11 cellular contexts compared by ENCODE assay signal in genomic region chr7:74756673-74757072, GRCh38. TPM values are rescaled to one million over a fixed set of nuclear protein-coding genes. Genes with fewer than 3 reads are reported as not detected.
DNase-seq lines count a peak whose midpoint lies in the region; ATAC-seq, FAIRE-seq and TF ChIP-seq lines count a peak whose summit lies in the region.
"Not testable (repeated sequence)": the region's sequence is repeated elsewhere in the genome, so short reads cannot be mapped to it uniquely, and the experiment has no call there.
"Had no signal": no experiment of that assay in that cellular context is flagged by ENCODE, and none has a peak within 500 bp of the region (broad histone marks: within the 10 kb centered on the region; RNA-seq: fewer than 3 reads in every experiment).

No MANE protein-coding gene starts in this region.

- intact Hi-C loops in HCT116 (cut with micrococcal nuclease); K562 (cut with micrococcal nuclease); kidney (cut with DNase I); prostate gland (cut with DNase I): not testable (repeated sequence)

- not testable (repeated sequence) for H2AFZ ChIP-seq in HCT116 (ENCODE audit: low read depth, low read length, poor library complexity, severe bottlenecking); K562 (ENCODE audit: low read depth, low read length)

- H4K20me1 ChIP-seq in HCT116 (ENCODE audit: insufficient read depth); K562 (replicated peaks; ENCODE audit: control insufficient read depth, insufficient read depth, low read length): not testable (repeated sequence)

- not testable (repeated sequence) for FAIRE-seq in K562 (lab: Jason Lieb, UNC); kidney (lab: Jason Lieb, UNC)

- H3K36me3 ChIP-seq in HCT116 (ENCODE audit: control insufficient read depth in 1 of 2, insufficient read depth in 2 of 2, low read length in 2 of 2); RWPE2 (ENCODE audit: low read depth); K562 (ENCODE audit: control insufficient read depth, insufficient read depth, low read length); kidney (ENCODE audit: control insufficient read depth in 1 of 2, insufficient read depth in 2 of 2, low read length in 2 of 2); prostate gland: not testable (repeated sequence)

- not testable (repeated sequence) for H3K27me3 Mint-ChIP-seq in stimulated activated naive B cell treated with anti-CD40 and anti-IgM and Interleukin-4, amounts not matched to agents 10 μg/mL and 1 μg/mL and 100 μg/mL, for 72 hours

- POLR2A ChIA-PET in HCT116 (lab: Charles Lee); K562 (lab: Yijun Ruan, JAX): not testable (repeated sequence)

- not testable (repeated sequence) for TF ChIP-seq CTCF in HCT116 (IDR thresholded peaks at IDR 0.05 in 2 of 3, conservative IDR thresholded peaks at IDR 0.05 in 1 of 3; ENCODE audit: borderline replicate concordance in 1 of 3, insufficient read depth in 1 of 3, low read depth in 2 of 3, low read length in 2 of 3); RWPE2 (IDR thresholded peaks at IDR 0.05; ENCODE audit: poor library complexity, severe bottlenecking); K562 (IDR thresholded peaks at IDR 0.05 in 2 of 3, conservative IDR thresholded peaks at IDR 0.05 in 1 of 3; ENCODE audit: insufficient read depth in 2 of 3, low read depth in 1 of 3, low read length in 3 of 3); kidney (IDR thresholded peaks at IDR 0.05; ENCODE audit: borderline replicate concordance, extremely low read depth, insufficient read depth); prostate gland (IDR thresholded peaks at IDR 0.05)

- not testable (repeated sequence) for H3K36me3 Mint-ChIP-seq in stimulated activated naive B cell treated with anti-CD40 and anti-IgM and Interleukin-4, amounts not matched to agents 10 μg/mL and 1 μg/mL and 100 μg/mL, for 72 hours

- H3K9me3 Mint-ChIP-seq in stimulated activated naive B cell treated with anti-CD40 and anti-IgM and Interleukin-4, amounts not matched to agents 10 μg/mL and 1 μg/mL and 100 μg/mL, for 72 hours = not testable (repeated sequence)

- H3K9ac ChIP-seq in HCT116 (ENCODE audit: low read length); K562 (ENCODE audit: insufficient read depth in 1 of 2, low read depth in 2 of 2, low read length in 2 of 2); kidney (ENCODE audit: low read length in 2 of 2): not testable (repeated sequence)

- not testable (repeated sequence) for H3K27ac ChIP-seq in HCT116 (ENCODE audit: low read depth, low read length); RWPE2 (ENCODE audit: poor library complexity, severe bottlenecking); K562 (ENCODE audit: extremely low read depth, low read depth, low read length); kidney (ENCODE audit: low read depth in 2 of 2, low read length in 2 of 2); prostate gland

- DNase-seq in HCT116 (ENCODE audit: low read depth, low spot score); RWPE2 (ENCODE audit: low spot score); K562 (ENCODE audit: extremely low read depth in 1 of 4, low spot score in 3 of 4); stimulated activated naive B cell treated with anti-CD40 and anti-IgM and Interleukin-4, amounts not matched to agents 10 μg/mL and 1 μg/mL and 100 μg/mL, for 72 hours: not testable (repeated sequence)
- DNase-seq in kidney (peak; percentile 14), prostate gland (ENCODE audit: low spot score) (peak; percentile 4)

- not testable (repeated sequence) for H3K79me2 ChIP-seq in HCT116 (ENCODE audit: insufficient read depth, low read length); K562 (ENCODE audit: control insufficient read depth, insufficient read depth, low read length)

- H3K4me3 Mint-ChIP-seq in stimulated activated naive B cell treated with anti-CD40 and anti-IgM and Interleukin-4, amounts not matched to agents 10 μg/mL and 1 μg/mL and 100 μg/mL, for 72 hours = not testable (repeated sequence)

- TF ChIP-seq POLR2A in HCT116 (IDR thresholded peaks at IDR 0.05; ENCODE audit: borderline replicate concordance, extremely low read depth, insufficient read depth, insufficient read length); K562 (conservative IDR thresholded peaks at IDR 0.05); prostate gland (IDR thresholded peaks at IDR 0.05): not testable (repeated sequence)

- not testable (repeated sequence) for H3K4me3 ChIP-seq in HCT116 (replicated peaks in 1 of 2; ENCODE audit: low read depth in 1 of 2, low read length in 2 of 2); RWPE2 (ENCODE audit: severe bottlenecking); K562; kidney (ENCODE audit: low read length in 2 of 2); prostate gland

- not testable (repeated sequence) for H3K4me1 ChIP-seq in HCT116 (ENCODE audit: control insufficient read depth in 1 of 2, insufficient read depth in 2 of 2, low read length in 2 of 2); RWPE2 (ENCODE audit: insufficient read depth, poor library complexity, severe bottlenecking); K562 (replicated peaks in 1 of 2; ENCODE audit: control insufficient read depth in 2 of 2, insufficient read depth in 2 of 2, low read length in 2 of 2); kidney (ENCODE audit: control insufficient read depth in 1 of 2, insufficient read depth in 1 of 2, low read depth in 1 of 2, low read length in 2 of 2); prostate gland (replicated peaks)

- WGBS in K562 (ENCODE audit: insufficient coverage, low coverage, missing lambda C conversion rate) = 100% methylated on average over 5 of the region's 5 CpGs
- 39% methylated on average over 5 of the region's 5 CpGs for WGBS in prostate gland

- not testable (repeated sequence) for TF ChIP-seq RAD21 in HCT116 (IDR thresholded peaks at IDR 0.05; ENCODE audit: low read depth); K562 (CRISPR knock-in tag; conservative IDR thresholded peaks at IDR 0.05 in 1 of 2, IDR thresholded peaks at IDR 0.05 in 1 of 2)

- not testable (repeated sequence) for H3K4me2 ChIP-seq in HCT116 (ENCODE audit: low read length); K562 (ENCODE audit: insufficient read depth, low read length)

- TF ChIP-seq EP300 in K562 (IDR thresholded peaks at IDR 0.05; ENCODE audit: low read length) = not testable (repeated sequence)

- RAD21 ChIA-PET in HCT116 (lab: Charles Lee; ENCODE audit: low non-redundant PET in 1 of 2, low total read pairs in 2 of 2, uncharacterized antibody in 2 of 2, unreplicated experiment in 2 of 2) = not testable (repeated sequence)

- in situ Hi-C loops in K562 (cut with MboI) = not testable (repeated sequence)

- H3K9me3 ChIP-seq in HCT116 (ENCODE audit: control insufficient read depth in 1 of 2, insufficient read depth in 1 of 2, low read depth in 1 of 2, low read length in 2 of 2); RWPE2 (ENCODE audit: severe bottlenecking); K562 (replicated peaks; ENCODE audit: control insufficient read depth, insufficient read depth, low read depth, low read length); kidney (ENCODE audit: control insufficient read depth in 1 of 2, low read length in 2 of 2); prostate gland: not testable (repeated sequence)

- not testable (repeated sequence) for BruUV-seq in HCT116 (replicated peaks; lab: Mats Ljungman, UMichigan)
- TSS peak; percentile 35 for BruUV-seq in K562 (replicated peaks; lab: Mats Ljungman, UMichigan)

- 0 out of 2 replicates have a peak, but pooled peaks have one; percentile 34 for ATAC-seq in HCT116
- peak; percentile 64 for ATAC-seq in RWPE2 (ENCODE audit: low read depth)
- not testable (repeated sequence) for ATAC-seq in K562
- peak; percentile 78 for ATAC-seq in esophagus mucosa
- peak; percentile 63 to 70 for ATAC-seq in stimulated activated naive B cell treated with anti-CD40 and anti-IgM and Interleukin-4, amounts not matched to agents 10 μg/mL and 1 μg/mL and 100 μg/mL, for 72 hours (replicated peaks)

- H3K9me1 ChIP-seq in K562 (ENCODE audit: control insufficient read depth, insufficient read depth, low read length) = not testable (repeated sequence)

- not testable (repeated sequence) for H3K4me1 Mint-ChIP-seq in stimulated activated naive B cell treated with anti-CD40 and anti-IgM and Interleukin-4, amounts not matched to agents 10 μg/mL and 1 μg/mL and 100 μg/mL, for 72 hours

- CTCF ChIA-PET in HCT116 (lab: Charles Lee); K562 (lab: Yijun Ruan, JAX; ENCODE audit: low intra/inter-chr PET ratio): not testable (repeated sequence)

- not testable (repeated sequence) for H3K9me2 ChIP-seq in HCT116 (ENCODE audit: insufficient read depth)

- not testable (repeated sequence) for H3K27me3 ChIP-seq in HCT116 (ENCODE audit: insufficient read depth, low read length); RWPE2 (ENCODE audit: insufficient read depth, poor library complexity, severe bottlenecking); K562 (ENCODE audit: control insufficient read depth in 2 of 2, insufficient read depth in 2 of 2, low read length in 2 of 2); prostate gland (replicated peaks; ENCODE audit: insufficient read depth)

- H3K27ac Mint-ChIP-seq in stimulated activated naive B cell treated with anti-CD40 and anti-IgM and Interleukin-4, amounts not matched to agents 10 μg/mL and 1 μg/mL and 100 μg/mL, for 72 hours = not testable (repeated sequence)

RNA-seq across cellular contexts. Expression of gene NCF1, which starts 17.1 kb away (rescaled TPM):
- total RNA-seq in HCT116 (2021; ENCODE audit: unreplicated experiment) (0.27 TPM), K562 (2014; rRNA removed) (0.29 TPM in 1 of 2 replicates, not detected in the other), K562 (2014; rRNA removed; fragmentation: Illumina TruSeq; extraction: Trizol) (not detected in 2 replicates), K562 (2015; rRNA removed; fragmentation: Illumina TruSeq; extraction: Trizol) (0.19 TPM in 1 of 2 replicates, not detected in the other), K562 (2021) (0.29 TPM in 1 of 2 replicates, not detected in the other), esophagus mucosa (2.7 TPM), kidney (8.4 TPM), prostate gland (1 to 10 TPM; 1.6 to 2.0 TPM)
- 0.07 and 0.30 TPM in 2 replicates for polyA plus RNA-seq in HCT116 (2012)
- total RNA-seq in K562 (2011; cell fraction: chromatin; rRNA removed; ENCODE audit: low replicate concordance) = not detected in 2 replicates
- total RNA-seq in K562 (2011; cell fraction: nucleolus; rRNA removed) = not detected in 2 replicates
- 0.99 TPM in 1 of 2 replicates, not detected in the other for total RNA-seq in K562 (2011; cell fraction: nucleoplasm; rRNA removed)
- polyA plus RNA-seq in K562 (2011; rRNA removed) (0.07 TPM in 1 of 2 replicates, not detected in the other), K562 (2014; fragmentation: Illumina TruSeq; extraction: Trizol) (not detected in 2 replicates), K562 (2014; fragmentation: Nextera tagmentation; extraction: Ambion mirVana) (not detected), K562 (2014; rRNA removed) (0.26 TPM in 1 of 2 replicates, not detected in the other), kidney (ENCODE audit: insufficient read depth, low read depth, low replicate concordance) (0.92 TPM)
- polyA plus RNA-seq in K562 (2011; cell fraction: cytosol; rRNA removed) = 0.03 and 0.09 TPM in 2 replicates
- 0.14 and 0.49 TPM in 2 replicates for polyA plus RNA-seq in K562 (2011; cell fraction: nucleus; rRNA removed)
- polyA plus RNA-seq in K562 (2012) = 0.33 and 0.39 TPM in 2 replicates
- 0.12 and 0.21 TPM in 2 replicates for polyA minus RNA-seq in K562 (2011; rRNA and poly(A)+ RNA removed)
- polyA minus RNA-seq in K562 (2011; cell fraction: cytosol; rRNA and poly(A)+ RNA removed) = not detected in 2 replicates
- 0.13 TPM in 1 of 2 replicates, not detected in the other for polyA minus RNA-seq in K562 (2011; cell fraction: nucleus; rRNA and poly(A)+ RNA removed)
- total RNA-seq: A172, Caco-2, Calu3 had no signal
- polyA plus RNA-seq: BJ had no signal
